8 cellular contexts compared by ENCODE assay signal in the genomic region with DNA sequence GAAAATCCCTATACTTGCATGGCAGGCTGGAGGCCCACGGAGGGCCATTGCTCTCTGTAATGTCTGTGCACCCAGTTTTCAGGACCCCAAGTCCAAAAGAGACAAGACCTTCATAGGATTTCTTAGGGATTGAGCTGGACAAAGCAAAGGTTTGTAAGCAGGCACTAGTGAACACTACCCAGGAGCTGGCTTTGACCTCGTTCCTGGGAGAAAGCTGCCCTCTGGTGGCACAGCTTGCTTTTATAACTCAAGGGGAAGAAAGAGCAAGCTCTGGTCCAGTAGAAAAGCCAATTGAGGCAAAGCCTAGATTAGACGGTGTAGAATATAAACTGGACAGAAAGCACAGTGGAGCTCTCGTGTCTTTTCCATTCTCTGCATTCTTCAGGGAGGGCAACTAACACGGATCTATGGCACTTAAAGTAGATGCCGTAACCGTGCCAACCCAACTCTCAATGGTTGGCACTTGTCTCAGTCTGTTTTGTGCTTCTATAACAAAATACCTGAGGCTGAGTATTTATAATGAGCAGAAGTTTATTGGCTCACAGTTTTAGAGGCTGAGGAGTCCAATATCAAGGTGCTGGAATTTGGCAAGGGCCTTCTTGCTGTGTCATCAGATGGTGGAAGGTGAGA. TPM values are rescaled to one million over a fixed set of nuclear protein-coding genes. Genes with fewer than 3 reads are reported as not detected.
DNase-seq lines count a peak whose midpoint lies in the region; ATAC-seq and TF ChIP-seq lines count a peak whose summit lies in the region.

No MANE protein-coding gene starts in this region.

- peak; percentile 37 to 91 (median 81) for TF ChIP-seq CTCF in body of pancreas (IDR thresholded peaks at IDR 0.05)

- no peak overlapping the region for H3K27ac Mint-ChIP-seq in natural killer cell treated with Interleukin-12 subunit alpha and Interleukin-12 subunit beta and Interleukin-15 and Interleukin-18, amount 100 ng/mL, for 72 hours

- no peak overlapping the region for H3K4me3 ChIP-seq in body of pancreas

- no peak for TF ChIP-seq POLR2A in body of pancreas (IDR thresholded peaks at IDR 0.05)

- H3K36me3 Mint-ChIP-seq in natural killer cell treated with Interleukin-12 subunit alpha and Interleukin-12 subunit beta and Interleukin-15 and Interleukin-18, amount 100 ng/mL, for 72 hours: no peaks in the 10 kb centered on the region

- 35 to 40% methylated on average over 7 of the region's 7 CpGs for WGBS in body of pancreas, 2 donors

- H3K4me1 Mint-ChIP-seq in natural killer cell treated with Interleukin-12 subunit alpha and Interleukin-12 subunit beta and Interleukin-15 and Interleukin-18, amount 100 ng/mL, for 72 hours (ENCODE audit: low read depth in 2 of 2): no peaks in the 10 kb centered on the region

- ATAC-seq in HG02588 (IDR thresholded peaks at IDR 0.05; ENCODE audit: unreplicated experiment) (peak; percentile 65), body of pancreas (peak; percentile 89)
- ATAC-seq in stimulated activated naive CD8-positive, alpha-beta T cell treated with anti-CD3 and anti-CD28 coated beads, Interleukin-15, Interleukin-2, amounts not matched to agents 100 U/mL and 50 U/mL, for 24 hours: no peak
- ATAC-seq in natural killer cell treated with Interleukin-12 subunit alpha and Interleukin-12 subunit beta and Interleukin-15 and Interleukin-18, amount 100 ng/mL, for 72 hours: no peak

- no peak overlapping the region for H3K4me3 Mint-ChIP-seq in natural killer cell treated with Interleukin-12 subunit alpha and Interleukin-12 subunit beta and Interleukin-15 and Interleukin-18, amount 100 ng/mL, for 72 hours

- no peaks in the 10 kb centered on the region for H3K9me3 Mint-ChIP-seq in natural killer cell treated with Interleukin-12 subunit alpha and Interleukin-12 subunit beta and Interleukin-15 and Interleukin-18, amount 100 ng/mL, for 72 hours

- H3K36me3 ChIP-seq in body of pancreas (replicated peaks in 1 of 2; ENCODE audit: insufficient read depth in 1 of 2, low read depth in 2 of 2): no peaks in the 10 kb centered on the region

- no peaks in the 10 kb centered on the region for H3K4me1 ChIP-seq in body of pancreas

- no peaks in the 10 kb centered on the region for H3K27me3 ChIP-seq in body of pancreas

- H3K27me3 Mint-ChIP-seq in natural killer cell treated with Interleukin-12 subunit alpha and Interleukin-12 subunit beta and Interleukin-15 and Interleukin-18, amount 100 ng/mL, for 72 hours: peaks cover 5 to 11% of the 10 kb centered on the region in 2 donors

- no peak overlapping the region for H3K27ac ChIP-seq in body of pancreas

- H3K9me3 ChIP-seq in body of pancreas: no peaks in the 10 kb centered on the region

- intact Hi-C loops in body of pancreas (cut with DNase I): loop anchor here (5.0 kb wide), 1 partner anchor 154 kb away; no protein-coding TSS in a partner anchor

- peak; percentile 10 for DNase-seq in NOMO-1 treated with DMSO at 0.1 percent for 48 hours (lab: John Stamatoyannopoulos, UW; ENCODE audit: unreplicated experiment)
- no peak for DNase-seq in NOMO-1 treated with dmso at 0.1 percent for 144 hours (lab: John Stamatoyannopoulos, UW; ENCODE audit: unreplicated experiment)
- peak; percentile 33 to 72 for DNase-seq in NCI-H446 (lab: John Stamatoyannopoulos, UW)
- DNase-seq in body of pancreas: peak; percentile 83 to 85 (median 84)
- peak; percentile 64 for DNase-seq in iPS DF 19.7 (ENCODE audit: low read depth, low spot score)
- peak; percentile 19 for DNase-seq in stimulated activated naive CD8-positive, alpha-beta T cell treated with anti-CD3 and anti-CD28 coated beads, Interleukin-15, Interleukin-2, amounts not matched to agents 100 U/mL and 50 U/mL, for 24 hours
- no peak for DNase-seq in natural killer cell treated with Interleukin-12 subunit alpha and Interleukin-12 subunit beta and Interleukin-15 and Interleukin-18, amount 100 ng/mL, for 72 hours (ENCODE audit: low spot score)

RNA-seq across cellular contexts. Expression of a gene that starts 7.9 kb away (rescaled TPM):
- total RNA-seq in body of pancreas: 1 to 10 TPM in 1 of 2 donors, not detected in 1; 8.6 TPM
- not detected for total RNA-seq in natural killer cell treated with Interleukin-12 subunit alpha and Interleukin-12 subunit beta and Interleukin-15 and Interleukin-18, amount 100 ng/mL, for 72 hours

Comparison
In these comparisons a context has a peak if more than half of its experiments do, and no peak if none do; other contexts are left out.
1. DNase-seq: peak in NOMO-1 treated with DMSO at 0.1 percent for 48 hours (single experiment), NCI-H446 (2 of 2), body of pancreas (4 of 4), iPS DF 19.7 (single experiment) and stimulated activated naive CD8-positive, alpha-beta T cell treated with anti-CD3 and anti-CD28 coated beads, Interleukin-15, Interleukin-2, amounts not matched to agents 100 U/mL and 50 U/mL, for 24 hours (single experiment); none in NOMO-1 treated with dmso at 0.1 percent for 144 hours (single experiment) and natural killer cell treated with Interleukin-12 subunit alpha and Interleukin-12 subunit beta and Interleukin-15 and Interleukin-18, amount 100 ng/mL, for 72 hours (single experiment).
2. ATAC-seq: peak in HG02588 (single experiment) and body of pancreas (single experiment); none in stimulated activated naive CD8-positive, alpha-beta T cell treated with anti-CD3 and anti-CD28 coated beads, Interleukin-15, Interleukin-2, amounts not matched to agents 100 U/mL and 50 U/mL, for 24 hours (single experiment) and natural killer cell treated with Interleukin-12 subunit alpha and Interleukin-12 subunit beta and Interleukin-15 and Interleukin-18, amount 100 ng/mL, for 72 hours (0 of 2).